Comparison of ENCODE assay signal across 1 cellular context in the genomic region with DNA sequence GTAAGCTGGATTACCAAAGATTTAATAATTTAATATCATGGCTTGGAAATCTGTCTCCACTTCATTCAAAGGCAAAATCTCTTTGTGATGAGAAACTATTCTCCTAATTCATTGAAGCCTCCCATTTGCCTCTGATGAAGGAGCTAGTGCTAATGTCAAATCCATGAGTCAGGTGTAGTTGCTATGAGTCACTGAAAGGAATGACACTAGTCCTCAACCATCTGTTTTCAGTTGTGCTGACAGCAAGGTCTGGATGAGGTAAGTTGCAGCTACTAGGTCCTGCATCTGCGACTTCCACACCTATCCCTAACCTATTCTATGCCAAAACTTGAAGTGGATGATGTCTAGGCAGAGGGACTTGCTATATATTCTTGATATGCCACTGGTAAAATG.
TF ChIP-seq lines count a peak whose summit lies in the region.

No MANE protein-coding gene starts in this region.

TF ChIP-seq in IMR-90, 13 proteins besides CTCF, POLR2A, EP300 and RAD21:
- TF ChIP-seq MAFK (IDR thresholded peaks at IDR 0.05; ENCODE audit: low read depth, low read length) (peak; percentile 49), FOS (IDR thresholded peaks at IDR 0.05; ENCODE audit: low read depth, low read length) (peak; percentile 62), BHLHE40 (IDR thresholded peaks at IDR 0.05; ENCODE audit: low read depth, low read length) (no peak), CEBPB (IDR thresholded peaks at IDR 0.05; ENCODE audit: low read depth, low read length) (no peak)
TF ChIP-seq in IMR-90: peak in this region for 2.
